8 cellular contexts compared by ENCODE assay signal in the genomic region with DNA sequence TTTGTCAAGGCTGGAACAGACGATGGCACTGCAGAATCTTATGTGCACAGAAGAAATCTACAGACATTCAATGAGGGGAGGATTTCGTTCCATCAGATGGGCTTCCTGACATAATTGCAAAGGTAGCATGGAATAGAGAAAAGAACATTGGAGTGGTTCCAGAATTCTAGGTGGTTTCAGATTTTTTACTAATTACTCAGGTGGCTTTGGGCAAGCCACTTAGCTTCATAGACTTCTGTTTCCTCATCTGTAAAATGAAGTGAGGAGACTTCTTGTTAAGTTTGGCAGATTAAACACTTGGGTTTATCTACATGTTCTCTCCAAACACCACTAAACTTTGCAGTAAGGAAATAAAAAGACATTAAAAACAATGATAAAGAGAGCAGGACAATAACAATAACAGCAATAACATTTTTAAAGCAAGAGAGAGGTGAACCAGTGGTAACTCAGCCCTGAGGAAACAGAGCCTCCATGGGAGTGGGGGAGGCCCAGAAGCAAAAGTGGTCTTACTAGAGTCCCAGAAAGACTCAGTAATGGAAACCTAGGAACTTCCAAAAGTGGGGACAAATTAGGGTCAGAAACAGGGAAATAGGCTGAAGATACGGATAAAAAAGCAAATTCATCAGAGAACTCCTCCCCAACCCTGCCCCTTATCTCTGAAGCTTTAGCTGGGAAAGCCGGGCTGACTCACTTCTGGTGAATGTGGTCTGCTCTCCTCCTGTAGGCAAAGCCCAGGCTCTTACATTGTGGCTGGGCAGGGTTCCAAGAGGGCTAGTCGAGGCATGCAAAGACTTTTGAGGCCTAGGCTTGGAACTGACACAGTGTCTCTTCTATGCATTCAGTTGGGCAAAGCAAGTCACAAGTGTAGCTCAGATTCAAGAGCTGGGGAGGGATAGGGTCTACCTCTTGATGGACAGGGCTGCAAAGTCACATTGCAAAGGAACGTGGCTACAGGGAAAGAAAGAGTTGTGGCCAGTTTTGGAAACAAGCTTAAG. TPM values are rescaled to one million over a fixed set of nuclear protein-coding genes. Genes with fewer than 3 reads are reported as not detected.
DNase-seq lines count a peak whose midpoint lies in the region; ATAC-seq lines count a peak whose summit lies in the region.

No MANE protein-coding gene starts in this region.

- H3K27me3 Mint-ChIP-seq in immature natural killer cell (ENCODE audit: low read depth in 3 of 3), result peaks cover 0 to 6% (median 2%) of the 10 kb centered on the region in 3 donors

- H3K4me1 Mint-ChIP-seq in immature natural killer cell, result no peaks in the 10 kb centered on the region

- DNase-seq in GDM1 (lab: John Stamatoyannopoulos, UW) (peak; percentile 87), NCI-H446 (lab: John Stamatoyannopoulos, UW) (peak; percentile 66 to 92), inferior parietal cortex (ENCODE audit: extremely low spot score) (peak; percentile 58), NCI-H526 (lab: John Stamatoyannopoulos, UW) (no peak), immature natural killer cell (no peak)
- peak; percentile 32 for DNase-seq in activated effector memory CD4-positive, alpha-beta T cell treated with Interleukin-2 at 50 U/mL for 16 hours
- DNase-seq in stimulated activated CD8-positive, alpha-beta memory T cell treated with anti-CD3 and anti-CD28 coated beads, Interleukin-4, amount 100 ng/mL, for 24 hours (ENCODE audit: low read depth), result peak; percentile 1

- H3K36me3 Mint-ChIP-seq in immature natural killer cell, result no peaks in the 10 kb centered on the region

- H3K9me3 Mint-ChIP-seq in immature natural killer cell, result no peaks in the 10 kb centered on the region

- no peak overlapping the region for H3K27ac Mint-ChIP-seq in immature natural killer cell

- H3K4me3 Mint-ChIP-seq in immature natural killer cell, result no peak overlapping the region

- peak; percentile 63 for ATAC-seq in HG02759 (IDR thresholded peaks at IDR 0.05; ENCODE audit: unreplicated experiment)

RNA-seq across cellular contexts. Expression of gene ACTBL2, which starts 11.8 kb away (rescaled TPM):
- not detected for polyA plus RNA-seq in immature natural killer cell

Comparison
In these comparisons a context has a peak if more than half of its experiments do, and no peak if none do; other contexts are left out.
1. DNase-seq: peak in GDM1 (single experiment), NCI-H446 (2 of 2), activated effector memory CD4-positive, alpha-beta T cell treated with Interleukin-2 at 50 U/mL for 16 hours (single experiment), inferior parietal cortex (single experiment) and stimulated activated CD8-positive, alpha-beta memory T cell treated with anti-CD3 and anti-CD28 coated beads, Interleukin-4, amount 100 ng/mL, for 24 hours (single experiment); none in NCI-H526 (0 of 2) and immature natural killer cell (0 of 3).